In the genomic region with DNA sequence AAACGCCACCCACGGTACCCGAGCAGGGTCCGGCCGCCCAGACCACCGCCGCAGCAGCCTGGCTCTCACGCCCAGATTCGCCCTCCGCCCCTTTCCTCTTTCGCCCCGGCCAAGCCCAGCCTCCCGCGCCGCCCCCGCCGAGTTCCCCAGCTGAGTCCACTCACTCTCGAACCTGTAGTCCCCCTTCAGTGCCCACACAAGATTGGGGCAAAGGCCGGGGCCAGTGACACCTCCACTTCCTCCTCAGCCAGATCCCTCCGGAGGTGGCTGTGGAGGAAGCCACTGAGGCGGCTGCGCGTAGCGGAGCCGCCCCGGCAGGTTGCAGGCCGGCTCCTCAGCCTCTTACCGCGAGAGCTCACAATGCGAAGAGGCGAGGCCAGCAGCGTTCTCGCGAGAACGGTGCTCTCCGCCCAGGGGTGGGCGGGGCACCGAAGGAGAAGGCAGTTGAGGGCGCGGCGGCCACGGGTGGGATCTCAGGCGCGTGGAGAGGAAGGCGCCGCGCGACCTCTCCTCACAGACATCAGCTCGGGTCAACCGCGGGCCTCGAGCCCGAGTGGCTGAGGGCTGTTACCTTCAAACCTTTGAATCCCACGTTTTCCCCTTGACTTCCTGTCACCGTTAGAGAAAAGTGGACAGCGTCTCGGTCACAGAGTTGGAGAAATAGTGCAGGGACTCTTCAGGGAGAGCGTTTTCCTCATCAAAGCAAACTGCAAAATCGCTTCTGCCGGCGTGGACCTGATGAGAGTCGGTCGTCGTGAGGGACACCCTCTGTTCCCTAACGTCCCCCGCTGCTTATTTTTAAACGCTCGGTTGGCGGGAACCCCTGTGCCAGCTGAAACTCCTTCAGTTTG, we compare ENCODE assay signal across 1 cellular context.
TF ChIP-seq lines count a peak whose summit lies in the region.

A gene (minus strand): TSS at position 295 of the 851 bp plus-strand sequence. CDS start 18,098 bp downstream, outside the sequence.

TF ChIP-seq in K562, 482 proteins besides CTCF, POLR2A, EP300 and RAD21 (continued from another document and continues in another):
- TF ChIP-seq, protein P1, sequence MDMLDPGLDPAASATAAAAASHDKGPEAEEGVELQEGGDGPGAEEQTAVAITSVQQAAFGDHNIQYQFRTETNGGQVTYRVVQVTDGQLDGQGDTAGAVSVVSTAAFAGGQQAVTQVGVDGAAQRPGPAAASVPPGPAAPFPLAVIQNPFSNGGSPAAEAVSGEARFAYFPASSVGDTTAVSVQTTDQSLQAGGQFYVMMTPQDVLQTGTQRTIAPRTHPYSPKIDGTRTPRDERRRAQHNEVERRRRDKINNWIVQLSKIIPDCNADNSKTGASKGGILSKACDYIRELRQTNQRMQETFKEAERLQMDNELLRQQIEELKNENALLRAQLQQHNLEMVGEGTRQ (CRISPR knock-in tag; IDR thresholded peaks at IDR 0.05): no peak
- no peak for TF ChIP-seq NBN (IDR thresholded peaks at IDR 0.05; ENCODE audit: low read depth)
- TF ChIP-seq MTA2 (IDR thresholded peaks at IDR 0.05; ENCODE audit: low read depth): no peak
- 0 out of 2 replicates have a peak, but pooled peaks have one; percentile 9 for TF ChIP-seq JUND (IDR thresholded peaks at IDR 0.05; ENCODE audit: borderline replicate concordance, low read depth, low read length)
- peak; percentile 11; the same call in 1 of the 3 replicates for TF ChIP-seq JUND (tag; IDR thresholded peaks at IDR 0.05; ENCODE audit: borderline replicate concordance, low read depth, low read length)
- TF ChIP-seq, protein P2, sequence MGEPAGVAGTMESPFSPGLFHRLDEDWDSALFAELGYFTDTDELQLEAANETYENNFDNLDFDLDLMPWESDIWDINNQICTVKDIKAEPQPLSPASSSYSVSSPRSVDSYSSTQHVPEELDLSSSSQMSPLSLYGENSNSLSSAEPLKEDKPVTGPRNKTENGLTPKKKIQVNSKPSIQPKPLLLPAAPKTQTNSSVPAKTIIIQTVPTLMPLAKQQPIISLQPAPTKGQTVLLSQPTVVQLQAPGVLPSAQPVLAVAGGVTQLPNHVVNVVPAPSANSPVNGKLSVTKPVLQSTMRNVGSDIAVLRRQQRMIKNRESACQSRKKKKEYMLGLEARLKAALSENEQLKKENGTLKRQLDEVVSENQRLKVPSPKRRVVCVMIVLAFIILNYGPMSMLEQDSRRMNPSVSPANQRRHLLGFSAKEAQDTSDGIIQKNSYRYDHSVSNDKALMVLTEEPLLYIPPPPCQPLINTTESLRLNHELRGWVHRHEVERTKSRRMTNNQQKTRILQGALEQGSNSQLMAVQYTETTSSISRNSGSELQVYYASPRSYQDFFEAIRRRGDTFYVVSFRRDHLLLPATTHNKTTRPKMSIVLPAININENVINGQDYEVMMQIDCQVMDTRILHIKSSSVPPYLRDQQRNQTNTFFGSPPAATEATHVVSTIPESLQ (CRISPR knock-in tag; IDR thresholded peaks at IDR 0.05): peak; percentile 40; the same call in 1 of the 2 replicates
- no peak for TF ChIP-seq IFI16 (CRISPR knock-in tag; IDR thresholded peaks at IDR 0.05)
- 0 out of 2 replicates have a peak, but pooled peaks have one; percentile 19 for TF ChIP-seq BHLHE40 (IDR thresholded peaks at IDR 0.05; ENCODE audit: low read length)
- TF ChIP-seq TAF1 (IDR thresholded peaks at IDR 0.05; ENCODE audit: control insufficient read depth, extremely low read depth, insufficient read depth, low read length, severe bottlenecking): peak; percentile 77
- TF ChIP-seq ZNF75A (CRISPR knock-in tag; IDR thresholded peaks at IDR 0.05): no peak
- TF ChIP-seq MYNN (IDR thresholded peaks at IDR 0.05): no peak
- TF ChIP-seq MYNN (CRISPR knock-in tag; IDR thresholded peaks at IDR 0.05): no peak
- TF ChIP-seq RBM34 (IDR thresholded peaks at IDR 0.05; ENCODE audit: borderline replicate concordance, insufficient read depth, low read length): no peak
- TF ChIP-seq ZNF12 (CRISPR knock-in tag; IDR thresholded peaks at IDR 0.05): no peak; the same call in 1 of the 2 replicates
- TF ChIP-seq TAF7 (tag; IDR thresholded peaks at IDR 0.05): 0 out of 2 replicates have a peak, but pooled peaks have one; percentile 30
- peak; percentile 63; the same call in 1 of the 2 replicates for TF ChIP-seq PML (IDR thresholded peaks at IDR 0.05; ENCODE audit: low read length)
- TF ChIP-seq RBM39 (optimal IDR thresholded peaks at IDR 0.05; ENCODE audit: low read depth, low read length): no peak
- TF ChIP-seq, protein P3, sequence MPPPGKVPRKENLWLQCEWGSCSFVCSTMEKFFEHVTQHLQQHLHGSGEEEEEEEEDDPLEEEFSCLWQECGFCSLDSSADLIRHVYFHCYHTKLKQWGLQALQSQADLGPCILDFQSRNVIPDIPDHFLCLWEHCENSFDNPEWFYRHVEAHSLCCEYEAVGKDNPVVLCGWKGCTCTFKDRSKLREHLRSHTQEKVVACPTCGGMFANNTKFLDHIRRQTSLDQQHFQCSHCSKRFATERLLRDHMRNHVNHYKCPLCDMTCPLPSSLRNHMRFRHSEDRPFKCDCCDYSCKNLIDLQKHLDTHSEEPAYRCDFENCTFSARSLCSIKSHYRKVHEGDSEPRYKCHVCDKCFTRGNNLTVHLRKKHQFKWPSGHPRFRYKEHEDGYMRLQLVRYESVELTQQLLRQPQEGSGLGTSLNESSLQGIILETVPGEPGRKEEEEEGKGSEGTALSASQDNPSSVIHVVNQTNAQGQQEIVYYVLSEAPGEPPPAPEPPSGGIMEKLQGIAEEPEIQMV (tag; conservative IDR thresholded peaks at IDR 0.05; ENCODE audit: low read depth): no peak
- TF ChIP-seq, protein P4, sequence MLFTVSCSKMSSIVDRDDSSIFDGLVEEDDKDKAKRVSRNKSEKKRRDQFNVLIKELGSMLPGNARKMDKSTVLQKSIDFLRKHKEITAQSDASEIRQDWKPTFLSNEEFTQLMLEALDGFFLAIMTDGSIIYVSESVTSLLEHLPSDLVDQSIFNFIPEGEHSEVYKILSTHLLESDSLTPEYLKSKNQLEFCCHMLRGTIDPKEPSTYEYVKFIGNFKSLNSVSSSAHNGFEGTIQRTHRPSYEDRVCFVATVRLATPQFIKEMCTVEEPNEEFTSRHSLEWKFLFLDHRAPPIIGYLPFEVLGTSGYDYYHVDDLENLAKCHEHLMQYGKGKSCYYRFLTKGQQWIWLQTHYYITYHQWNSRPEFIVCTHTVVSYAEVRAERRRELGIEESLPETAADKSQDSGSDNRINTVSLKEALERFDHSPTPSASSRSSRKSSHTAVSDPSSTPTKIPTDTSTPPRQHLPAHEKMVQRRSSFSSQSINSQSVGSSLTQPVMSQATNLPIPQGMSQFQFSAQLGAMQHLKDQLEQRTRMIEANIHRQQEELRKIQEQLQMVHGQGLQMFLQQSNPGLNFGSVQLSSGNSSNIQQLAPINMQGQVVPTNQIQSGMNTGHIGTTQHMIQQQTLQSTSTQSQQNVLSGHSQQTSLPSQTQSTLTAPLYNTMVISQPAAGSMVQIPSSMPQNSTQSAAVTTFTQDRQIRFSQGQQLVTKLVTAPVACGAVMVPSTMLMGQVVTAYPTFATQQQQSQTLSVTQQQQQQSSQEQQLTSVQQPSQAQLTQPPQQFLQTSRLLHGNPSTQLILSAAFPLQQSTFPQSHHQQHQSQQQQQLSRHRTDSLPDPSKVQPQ (CRISPR knock-in tag; IDR thresholded peaks at IDR 0.05; ENCODE audit: borderline replicate concordance): no peak
- TF ChIP-seq, protein P5, sequence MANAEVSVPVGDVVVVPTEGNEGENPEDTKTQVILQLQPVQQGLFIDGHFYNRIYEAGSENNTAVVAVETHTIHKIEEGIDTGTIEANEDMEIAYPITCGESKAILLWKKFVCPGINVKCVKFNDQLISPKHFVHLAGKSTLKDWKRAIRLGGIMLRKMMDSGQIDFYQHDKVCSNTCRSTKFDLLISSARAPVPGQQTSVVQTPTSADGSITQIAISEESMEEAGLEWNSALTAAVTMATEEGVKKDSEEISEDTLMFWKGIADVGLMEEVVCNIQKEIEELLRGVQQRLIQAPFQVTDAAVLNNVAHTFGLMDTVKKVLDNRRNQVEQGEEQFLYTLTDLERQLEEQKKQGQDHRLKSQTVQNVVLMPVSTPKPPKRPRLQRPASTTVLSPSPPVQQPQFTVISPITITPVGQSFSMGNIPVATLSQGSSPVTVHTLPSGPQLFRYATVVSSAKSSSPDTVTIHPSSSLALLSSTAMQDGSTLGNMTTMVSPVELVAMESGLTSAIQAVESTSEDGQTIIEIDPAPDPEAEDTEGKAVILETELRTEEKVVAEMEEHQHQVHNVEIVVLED (CRISPR knock-in tag; IDR thresholded peaks at IDR 0.05): no peak
- TF ChIP-seq ARID1B (IDR thresholded peaks at IDR 0.05): no peak
- no peak for TF ChIP-seq THRAP3 (IDR thresholded peaks at IDR 0.05; ENCODE audit: borderline replicate concordance)
- peak; percentile 74 for TF ChIP-seq MYC (IDR thresholded peaks at IDR 0.05; ENCODE audit: low read depth, low read length)
- TF ChIP-seq MYC (CRISPR knock-in tag; IDR thresholded peaks at IDR 0.05; ENCODE audit: borderline replicate concordance, low read depth): no peak
- no peak for TF ChIP-seq SMARCB1 (IDR thresholded peaks at IDR 0.05; ENCODE audit: insufficient read length, low read depth)
- TF ChIP-seq STAT5B (CRISPR knock-in tag; IDR thresholded peaks at IDR 0.05): no peak
- no peak for TF ChIP-seq CEBPB (tag; IDR thresholded peaks at IDR 0.05)
- TF ChIP-seq, protein P6, sequence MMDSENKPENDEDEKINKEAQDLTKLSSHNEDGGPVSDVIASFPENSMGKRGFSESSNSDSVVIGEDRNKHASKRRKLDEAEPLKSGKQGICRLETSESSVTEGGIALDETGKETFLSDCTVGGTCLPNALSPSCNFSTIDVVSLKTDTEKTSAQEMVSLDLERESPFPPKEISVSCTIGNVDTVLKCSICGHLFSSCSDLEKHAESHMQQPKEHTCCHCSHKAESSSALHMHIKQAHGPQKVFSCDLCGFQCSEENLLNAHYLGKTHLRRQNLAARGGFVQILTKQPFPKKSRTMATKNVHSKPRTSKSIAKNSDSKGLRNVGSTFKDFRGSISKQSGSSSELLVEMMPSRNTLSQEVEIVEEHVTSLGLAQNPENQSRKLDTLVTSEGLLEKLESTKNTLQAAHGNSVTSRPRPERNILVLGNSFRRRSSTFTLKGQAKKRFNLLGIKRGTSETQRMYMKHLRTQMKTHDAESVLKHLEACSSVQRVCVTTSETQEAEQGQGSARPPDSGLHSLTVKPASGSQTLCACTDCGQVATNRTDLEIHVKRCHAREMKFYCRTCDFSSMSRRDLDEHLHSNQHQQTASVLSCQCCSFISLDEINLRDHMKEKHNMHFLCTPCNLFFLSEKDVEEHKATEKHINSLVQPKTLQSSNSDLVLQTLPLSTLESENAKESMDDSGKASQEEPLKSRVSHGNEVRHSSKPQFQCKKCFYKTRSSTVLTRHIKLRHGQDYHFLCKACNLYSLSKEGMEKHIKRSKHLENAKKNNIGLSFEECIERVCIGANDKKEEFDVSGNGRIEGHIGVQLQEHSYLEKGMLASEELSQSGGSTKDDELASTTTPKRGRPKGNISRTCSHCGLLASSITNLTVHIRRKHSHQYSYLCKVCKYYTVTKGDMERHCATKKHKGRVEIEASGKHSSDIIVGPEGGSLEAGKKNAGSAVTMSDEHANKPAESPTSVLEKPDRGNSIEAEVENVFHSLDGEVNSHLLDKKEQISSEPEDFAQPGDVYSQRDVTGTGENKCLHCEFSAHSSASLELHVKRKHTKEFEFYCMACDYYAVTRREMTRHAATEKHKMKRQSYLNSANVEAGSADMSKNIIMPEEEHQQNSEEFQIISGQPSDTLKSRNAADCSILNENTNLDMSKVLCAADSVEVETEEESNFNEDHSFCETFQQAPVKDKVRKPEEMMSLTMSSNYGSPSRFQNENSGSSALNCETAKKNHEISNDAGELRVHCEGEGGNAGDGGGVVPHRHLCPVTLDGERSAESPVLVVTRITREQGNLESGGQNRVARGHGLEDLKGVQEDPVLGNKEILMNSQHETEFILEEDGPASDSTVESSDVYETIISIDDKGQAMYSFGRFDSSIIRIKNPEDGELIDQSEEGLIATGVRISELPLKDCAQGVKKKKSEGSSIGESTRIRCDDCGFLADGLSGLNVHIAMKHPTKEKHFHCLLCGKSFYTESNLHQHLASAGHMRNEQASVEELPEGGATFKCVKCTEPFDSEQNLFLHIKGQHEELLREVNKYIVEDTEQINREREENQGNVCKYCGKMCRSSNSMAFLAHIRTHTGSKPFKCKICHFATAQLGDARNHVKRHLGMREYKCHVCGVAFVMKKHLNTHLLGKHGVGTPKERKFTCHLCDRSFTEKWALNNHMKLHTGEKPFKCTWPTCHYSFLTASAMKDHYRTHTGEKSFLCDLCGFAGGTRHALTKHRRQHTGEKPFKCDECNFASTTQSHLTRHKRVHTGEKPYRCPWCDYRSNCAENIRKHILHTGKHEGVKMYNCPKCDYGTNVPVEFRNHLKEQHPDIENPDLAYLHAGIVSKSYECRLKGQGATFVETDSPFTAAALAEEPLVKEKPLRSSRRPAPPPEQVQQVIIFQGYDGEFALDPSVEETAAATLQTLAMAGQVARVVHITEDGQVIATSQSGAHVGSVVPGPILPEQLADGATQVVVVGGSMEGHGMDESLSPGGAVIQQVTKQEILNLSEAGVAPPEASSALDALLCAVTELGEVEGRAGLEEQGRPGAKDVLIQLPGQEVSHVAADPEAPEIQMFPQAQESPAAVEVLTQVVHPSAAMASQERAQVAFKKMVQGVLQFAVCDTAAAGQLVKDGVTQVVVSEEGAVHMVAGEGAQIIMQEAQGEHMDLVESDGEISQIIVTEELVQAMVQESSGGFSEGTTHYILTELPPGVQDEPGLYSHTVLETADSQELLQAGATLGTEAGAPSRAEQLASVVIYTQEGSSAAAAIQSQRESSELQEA (IDR thresholded peaks at IDR 0.05; ENCODE audit: low read depth): no peak
- no peak for TF ChIP-seq ZNF253 (CRISPR knock-in tag; conservative IDR thresholded peaks at IDR 0.05)
- TF ChIP-seq XRCC3 (IDR thresholded peaks at IDR 0.05): no peak
- TF ChIP-seq POLR2H (tag; IDR thresholded peaks at IDR 0.05; ENCODE audit: low read depth): peak; percentile 87
